ENCODE assay signal across 8 cellular contexts in the genomic region with DNA sequence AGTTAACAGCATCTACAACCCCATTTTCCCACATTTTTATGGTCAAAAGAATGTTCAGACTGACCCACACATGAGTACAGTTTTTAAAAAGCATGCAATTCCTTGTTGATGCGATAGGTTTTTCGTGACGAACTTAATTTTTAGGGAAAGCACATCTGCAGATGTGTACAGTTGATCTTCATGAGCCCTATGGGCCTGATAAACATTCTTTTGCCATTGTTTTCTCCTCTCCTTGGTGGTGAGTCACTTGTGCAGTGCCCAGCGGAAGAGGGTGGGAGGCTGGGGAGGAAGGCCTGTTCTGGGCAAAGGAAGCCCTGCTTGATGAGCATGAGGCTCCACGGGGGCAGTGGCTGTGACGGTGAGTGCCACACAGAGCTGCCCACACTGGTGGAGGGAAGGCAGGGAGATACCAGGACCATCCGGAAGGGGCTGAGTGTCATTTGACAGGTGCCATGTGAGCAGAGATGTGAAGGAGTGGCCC. TPM values are rescaled to one million over a fixed set of nuclear protein-coding genes. Genes with fewer than 3 reads are reported as not detected.
DNase-seq lines count a peak whose midpoint lies in the region; ATAC-seq and TF ChIP-seq lines count a peak whose summit lies in the region.

No MANE protein-coding gene starts in this region.

- peak overlapping the region; percentile 11 for H3K4me3 Mint-ChIP-seq in glutamatergic neuron (ENCODE audit: unreplicated experiment)
- peak overlapping the region; percentile 77 to 81 for H3K4me3 Mint-ChIP-seq in stimulated activated naive CD8-positive, alpha-beta T cell treated with anti-CD3 and anti-CD28 coated beads, Interleukin-15, amount 100 ng/mL, for 72 hours

- ATAC-seq in stimulated activated naive CD8-positive, alpha-beta T cell treated with anti-CD3 and anti-CD28 coated beads, Interleukin-15, amount 100 ng/mL, for 72 hours, result peak; percentile 47
- ATAC-seq in HG03159 (IDR thresholded peaks at IDR 0.05; ENCODE audit: unreplicated experiment) (no peak), GM19035 (IDR thresholded peaks at IDR 0.05; ENCODE audit: unreplicated experiment) (no peak)

- H3K27me3 Mint-ChIP-seq in glutamatergic neuron (ENCODE audit: unreplicated experiment), result peaks cover 6% of the 10 kb centered on the region
- H3K27me3 Mint-ChIP-seq in stimulated activated naive CD8-positive, alpha-beta T cell treated with anti-CD3 and anti-CD28 coated beads, Interleukin-15, amount 100 ng/mL, for 72 hours, result no peaks in the 10 kb centered on the region

- H3K9me3 Mint-ChIP-seq in glutamatergic neuron (ENCODE audit: unreplicated experiment), result peaks cover 9% of the 10 kb centered on the region
- no peaks in the 10 kb centered on the region for H3K9me3 Mint-ChIP-seq in stimulated activated naive CD8-positive, alpha-beta T cell treated with anti-CD3 and anti-CD28 coated beads, Interleukin-15, amount 100 ng/mL, for 72 hours

- no peaks in the 10 kb centered on the region for H3K36me3 Mint-ChIP-seq in glutamatergic neuron (ENCODE audit: unreplicated experiment)

- no peak for TF ChIP-seq CTCF in glutamatergic neuron (IDR thresholded peaks at IDR 0.05; ENCODE audit: partially characterized antibody, unreplicated experiment)

- H3K4me1 Mint-ChIP-seq in glutamatergic neuron (ENCODE audit: low read depth, unreplicated experiment), result peaks cover 44% of the 10 kb centered on the region
- peaks cover 91% of the 10 kb centered on the region for H3K4me1 Mint-ChIP-seq in stimulated activated naive CD8-positive, alpha-beta T cell treated with anti-CD3 and anti-CD28 coated beads, Interleukin-15, amount 100 ng/mL, for 72 hours

- DNase-seq in activated effector memory CD4-positive, alpha-beta T cell treated with anti-CD3 and anti-CD28 coated beads, Interleukin-2, amount 50 U/mL, for 16 hours, result peak; percentile 76
- no peak for DNase-seq in activated effector memory CD4-positive, alpha-beta T cell treated with Interleukin-2 at 50 U/mL for 16 hours
- DNase-seq in activated T-cell treated with anti-CD3 and anti-CD28 coated beads, Interleukin-2, amount 50 U/mL, for 48 hours, result peak; percentile 45 to 48
- DNase-seq in glutamatergic neuron (no peak), NCI-H2227 (lab: John Stamatoyannopoulos, UW; ENCODE audit: unreplicated experiment) (no peak)
- no peak for DNase-seq in stimulated activated naive CD8-positive, alpha-beta T cell treated with anti-CD3 and anti-CD28 coated beads, Interleukin-15, amount 100 ng/mL, for 72 hours

- H3K27ac Mint-ChIP-seq in glutamatergic neuron (ENCODE audit: unreplicated experiment), result no peak overlapping the region
- peak overlapping the region; percentile 96 to 99 for H3K27ac Mint-ChIP-seq in stimulated activated naive CD8-positive, alpha-beta T cell treated with anti-CD3 and anti-CD28 coated beads, Interleukin-15, amount 100 ng/mL, for 72 hours

RNA-seq across cellular contexts. Expression of a gene that starts 5.3 kb away (rescaled TPM):
- 222 TPM for total RNA-seq in glutamatergic neuron (ENCODE audit: unreplicated experiment)

RNA-seq across cellular contexts. Expression of a gene that starts 15.3 kb away (rescaled TPM):
- total RNA-seq in glutamatergic neuron (ENCODE audit: unreplicated experiment), result 21.9 TPM

RNA-seq across cellular contexts. Expression of a gene that starts 21.3 kb away (rescaled TPM):
- total RNA-seq in glutamatergic neuron (ENCODE audit: unreplicated experiment), result 61.5 TPM

RNA-seq across cellular contexts. Expression of a gene that starts 52.3 kb away (rescaled TPM):
- 128 TPM for total RNA-seq in glutamatergic neuron (ENCODE audit: unreplicated experiment)

Comparison
In these comparisons a context has a peak if more than half of its experiments do, and no peak if none do; other contexts are left out.
1. DNase-seq: peak in activated effector memory CD4-positive, alpha-beta T cell treated with anti-CD3 and anti-CD28 coated beads, Interleukin-2, amount 50 U/mL, for 16 hours (single experiment) and activated T-cell treated with anti-CD3 and anti-CD28 coated beads, Interleukin-2, amount 50 U/mL, for 48 hours (2 of 2); none in activated effector memory CD4-positive, alpha-beta T cell treated with Interleukin-2 at 50 U/mL for 16 hours (single experiment), glutamatergic neuron (single experiment), stimulated activated naive CD8-positive, alpha-beta T cell treated with anti-CD3 and anti-CD28 coated beads, Interleukin-15, amount 100 ng/mL, for 72 hours (0 of 2) and NCI-H2227 (single experiment).